8 cellular contexts compared by ENCODE assay signal in the genomic region with DNA sequence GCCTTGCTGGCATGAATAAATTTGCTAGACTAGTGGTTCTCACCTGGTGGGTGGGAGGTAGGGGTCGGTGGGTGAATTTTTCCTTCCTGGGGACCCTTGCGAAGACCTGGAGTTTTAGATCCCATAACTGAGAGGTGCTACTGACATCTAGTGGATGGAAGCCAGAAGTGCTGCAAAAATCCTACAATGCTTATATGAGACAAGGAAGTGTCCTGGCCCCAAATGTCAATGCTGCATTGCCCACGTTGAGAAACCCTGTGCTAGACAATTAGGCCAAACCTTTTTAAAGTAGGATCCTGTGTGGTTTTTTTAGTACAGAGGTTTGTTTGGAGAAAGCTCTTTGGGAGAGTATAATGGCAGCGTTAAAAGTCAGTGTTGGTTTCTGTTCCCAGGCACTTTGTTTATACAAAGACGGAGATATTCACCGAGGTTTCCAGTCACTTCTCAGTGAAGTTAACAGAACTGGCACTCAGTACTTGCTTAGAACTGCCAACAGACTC. TPM values are rescaled to one million over a fixed set of nuclear protein-coding genes. Genes with fewer than 3 reads are reported as not detected.
DNase-seq lines count a peak whose midpoint lies in the region; ATAC-seq and TF ChIP-seq lines count a peak whose summit lies in the region.

No MANE protein-coding gene starts in this region.

- H3K36me3 Mint-ChIP-seq in endodermal cell (ENCODE audit: low read depth): no peaks in the 10 kb centered on the region

- H3K4me3 ChIP-seq in AG09309 (ENCODE audit: control insufficient read depth, low read depth, low read length) (peak overlapping the region; percentile 26), GM12875 (ENCODE audit: low read depth, low read length) (no peak overlapping the region), endodermal cell (ENCODE audit: low read length) (no peak overlapping the region), mucosa of descending colon (no peak overlapping the region), upper lobe of right lung (peak overlapping the region; percentile 21)

- peaks cover 51% of the 10 kb centered on the region for H3K27me3 Mint-ChIP-seq in endodermal cell (ENCODE audit: insufficient read depth)

- H3K36me3 ChIP-seq in endodermal cell (ENCODE audit: control insufficient read depth, insufficient read depth, low read length) (no peaks in the 10 kb centered on the region), mucosa of descending colon (ENCODE audit: low read depth) (no peaks in the 10 kb centered on the region), upper lobe of right lung (peaks cover 36% of the 10 kb centered on the region)

- H3K9ac ChIP-seq in endodermal cell (ENCODE audit: extremely low read depth, low read length, poor library complexity, severe bottlenecking): no peak overlapping the region

- H3K9me3 ChIP-seq in endodermal cell (ENCODE audit: control insufficient read depth, low read length) (no peaks in the 10 kb centered on the region), mucosa of descending colon (no peaks in the 10 kb centered on the region), upper lobe of right lung (no peaks in the 10 kb centered on the region)

- H3K27me3 ChIP-seq in endodermal cell (ENCODE audit: control insufficient read depth, insufficient read depth, low read length, poor library complexity, severe bottlenecking) (no peaks in the 10 kb centered on the region), upper lobe of right lung (no peaks in the 10 kb centered on the region)

- ATAC-seq in HG02840 (IDR thresholded peaks at IDR 0.05; ENCODE audit: low FRiP score, unreplicated experiment): peak; percentile 57
- ATAC-seq in mucosa of descending colon: peak; percentile 81
- peak; percentile 89 for ATAC-seq in upper lobe of right lung

- DNase-seq in AG09309 (ENCODE audit: low read depth) (no peak), NCI-H1694 (lab: John Stamatoyannopoulos, UW) (peak; percentile 44), endodermal cell (peak; percentile 83), mucosa of descending colon (peak in 1 of 3 donors; percentile 78), upper lobe of right lung (no peak)

- H3K4me1 ChIP-seq in endodermal cell (ENCODE audit: control insufficient read depth, insufficient read depth, low read length) (no peaks in the 10 kb centered on the region), mucosa of descending colon (ENCODE audit: low read depth) (peaks cover 10% of the 10 kb centered on the region), upper lobe of right lung (no peaks in the 10 kb centered on the region)

- H3K27ac ChIP-seq in VCaP: no peak overlapping the region
- H3K27ac ChIP-seq in endodermal cell (ENCODE audit: low read depth, low read length): no peak overlapping the region
- H3K27ac ChIP-seq in upper lobe of right lung: peak overlapping the region; percentile 62

- H3K27ac Mint-ChIP-seq in endodermal cell: no peak overlapping the region

- no peaks in the 10 kb centered on the region for H3K9me3 Mint-ChIP-seq in endodermal cell

- H3K4me1 Mint-ChIP-seq in endodermal cell: peaks cover 5% of the 10 kb centered on the region

- no peak overlapping the region for H3K4me3 Mint-ChIP-seq in endodermal cell

- TF ChIP-seq CTCF in AG09309 (IDR thresholded peaks at IDR 0.05; ENCODE audit: control insufficient read depth, insufficient read depth, low read depth, low read length, missing control alignments) (peak; percentile 85), GM12875 (IDR thresholded peaks at IDR 0.05; ENCODE audit: borderline replicate concordance, insufficient read depth, low read depth, low read length) (peak; percentile 83), VCaP (conservative IDR thresholded peaks at IDR 0.05) (peak; percentile 88), endodermal cell (conservative IDR thresholded peaks at IDR 0.05) (peak; percentile 89), mucosa of descending colon (IDR thresholded peaks at IDR 0.05) (peak; percentile 60), upper lobe of right lung (IDR thresholded peaks at IDR 0.05) (peak; percentile 87)

- WGBS in endodermal cell (ENCODE audit: insufficient coverage in 1 of 2, insufficient read length in 1 of 2), 2 experiments: 40 to 49% methylated on average over 3 to 6 of the region's 6 CpGs

- intact Hi-C loops in mucosa of descending colon (cut with DNase I, micrococcal nuclease) (no loop called here), upper lobe of right lung (cut with DNase I) (no loop called here)

RNA-seq across cellular contexts. Expression of gene SERPINB8, which starts 9.6 kb away (rescaled TPM):
- total RNA-seq in endodermal cell (under 1 TPM; 0.13 to 0.86 TPM), mucosa of descending colon (10 to 100 TPM; 10.7 to 27.3 (median 12.3) TPM), upper lobe of right lung (24.6 TPM)
- polyA plus RNA-seq in endodermal cell (2013, experiment 1 of 2): 1.4 TPM
- 1.7 TPM for polyA plus RNA-seq in endodermal cell (2013, experiment 2 of 2)

RNA-seq across cellular contexts. Expression of gene HMSD, which starts 30.4 kb away (rescaled TPM):
- total RNA-seq in endodermal cell: 1 to 10 TPM in 1 of 2 donors, under 1 TPM in 1; 0.70 to 5.5 TPM
- polyA plus RNA-seq in endodermal cell (2013, experiment 1 of 2): 4.9 TPM
- 0.83 TPM for polyA plus RNA-seq in endodermal cell (2013, experiment 2 of 2)
- under 1 TPM in 2 of 3 donors, not detected in 1; 0.22 to 0.38 TPM for total RNA-seq in mucosa of descending colon
- 2.1 TPM for total RNA-seq in upper lobe of right lung

Comparison
In these comparisons a context has a peak if more than half of its experiments do, and no peak if none do; other contexts are left out.
1. DNase-seq: peak in NCI-H1694 (single experiment) and endodermal cell (single experiment); none in AG09309 (single experiment) and upper lobe of right lung (single experiment).
2. H3K4me3 ChIP-seq: peak in AG09309 (single experiment) and upper lobe of right lung (single experiment); none in GM12875 (single experiment), endodermal cell (single experiment) and mucosa of descending colon (single experiment).
3. RNA of gene SERPINB8, which starts 9.6 kb away (total RNA-seq): 24.6 TPM in upper lobe of right lung (single experiment) and 10.7 to 27.3 TPM in mucosa of descending colon; 0.13 to 0.86 TPM in endodermal cell; every median in the first group is over 4 times any median in the second.
4. Peak in every context shown above with its lines, with median percentiles within 50 percentile points of each other: CTCF ChIP-seq and ATAC-seq.